ENCODE assay signal across 8 cellular contexts in genomic region chr6:21438986-21439352, GRCh38.
A peak's percentile ranks its signal among the peaks of the same experiment; 100 is the strongest.
DNase-seq lines count a peak whose midpoint lies in the region; ATAC-seq lines count a peak whose summit lies in the region.

No MANE protein-coding gene starts in this region.

- H3K9me3 Mint-ChIP-seq in naive B cell = peaks cover 0 to 2% (median 0%) of the 10 kb centered on the region in 7 donors

- DNase-seq in GM19240 (ENCODE audit: insufficient read length, low spot score) = peak; percentile 8
- peak; percentile 50 for DNase-seq in NCI-H2029 treated with DMSO at 0.1 percent for 48 hours (lab: John Stamatoyannopoulos, UW)
- no peak for DNase-seq in naive B cell
- DNase-seq in NCI-H1417 treated with DMSO at 0.1 percent for 48 hours (lab: John Stamatoyannopoulos, UW) = no peak
- DNase-seq in C1 segment of cervical spinal cord (lab: John Stamatoyannopoulos, UW) = no peak
- no peak for DNase-seq in NCI-H1092 (lab: John Stamatoyannopoulos, UW)
- DNase-seq in COR-L47 (lab: John Stamatoyannopoulos, UW) = no peak

- H3K27me3 Mint-ChIP-seq in naive B cell = no peaks in the 10 kb centered on the region

- H3K4me1 Mint-ChIP-seq in naive B cell = peaks cover 15 to 18% (median 16%) of the 10 kb centered on the region in 3 donors

- no peaks in the 10 kb centered on the region for H3K36me3 Mint-ChIP-seq in naive B cell

- H3K27ac Mint-ChIP-seq in naive B cell = peak overlapping the region in 1 of 6 donors; percentile 41

- peak overlapping the region in 3 of 8 donors; percentile 24 to 41 (median 40) for H3K4me3 Mint-ChIP-seq in naive B cell

- ATAC-seq in HG02870 (IDR thresholded peaks at IDR 0.05; ENCODE audit: unreplicated experiment) = peak; percentile 34
- ATAC-seq in naive B cell (ENCODE audit: low read depth in 2 of 2) = peak; percentile 34 to 51

Comparison
In these comparisons a context has a peak if more than half of its experiments do, and no peak if none do; other contexts are left out.
1. DNase-seq: peak in GM19240 (single experiment) and NCI-H2029 treated with DMSO at 0.1 percent for 48 hours (single experiment); none in naive B cell (single experiment), NCI-H1417 treated with DMSO at 0.1 percent for 48 hours (single experiment), C1 segment of cervical spinal cord (0 of 14), NCI-H1092 (single experiment) and COR-L47 (single experiment).